8 cellular contexts compared by ENCODE assay signal in the genomic region with DNA sequence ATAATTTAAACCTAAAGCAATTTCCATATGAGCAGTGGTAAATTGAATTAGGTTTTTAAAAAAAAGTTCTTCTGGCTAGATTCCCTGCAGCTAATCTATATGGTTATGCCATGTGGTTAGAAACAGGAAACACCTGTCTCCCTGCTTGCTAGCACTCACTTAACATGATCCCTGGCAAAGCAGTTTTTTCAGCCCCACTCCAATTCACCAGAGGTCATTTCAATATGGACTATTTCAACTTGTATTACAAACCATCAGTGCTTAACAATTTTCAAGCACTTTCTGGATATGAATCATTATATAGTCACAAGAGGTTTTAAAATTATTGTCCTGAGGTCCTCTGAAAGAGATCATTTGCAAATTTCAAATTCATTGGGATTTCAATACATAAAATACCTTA.
DNase-seq lines count a peak whose midpoint lies in the region; FAIRE-seq and TF ChIP-seq lines count a peak whose summit lies in the region.

No MANE protein-coding gene starts in this region.

- H2AFZ ChIP-seq in MM.1S (ENCODE audit: low read length) = no peak overlapping the region

- H3K4me3 ChIP-seq in HFF-Myc (replicated peaks; ENCODE audit: low read depth, low read length) (no peak overlapping the region), MM.1S (ENCODE audit: low read length) (peak overlapping the region; percentile 34), kidney (ENCODE audit: low read length in 2 of 2) (no peak overlapping the region), lower leg skin (ENCODE audit: low read depth, poor library complexity, severe bottlenecking) (no peak overlapping the region)

- intact Hi-C loops in kidney (cut with DNase I) (no loop called here), lower leg skin (cut with DNase I; ENCODE audit: low total_unique reads) (no loop called here)

- no peaks in the 10 kb centered on the region for H3K79me2 ChIP-seq in MM.1S (ENCODE audit: low read length)

- FAIRE-seq in kidney (lab: Jason Lieb, UNC) = no peak

- H3K9ac ChIP-seq in MM.1S (ENCODE audit: low read length) (peak overlapping the region; percentile 51), kidney (ENCODE audit: low read length in 2 of 2) (no peak overlapping the region)

- DNase-seq in GF-D8 (lab: John Stamatoyannopoulos, UW) (peak; percentile 94), HFF-Myc (ENCODE audit: extremely low read depth, low read depth) (peak; percentile 16), MM.1S (peak; percentile 82), SK-N-DZ (ENCODE audit: low spot score) (peak; percentile 22), kidney (no peak), lower leg skin (ENCODE audit: low spot score in 2 of 2) (no peak), hippocampal formation (lab: John Stamatoyannopoulos, UW) (no peak), HCEC 1CT (no peak)

- TF ChIP-seq CTCF in HFF-Myc (IDR thresholded peaks at IDR 0.05; ENCODE audit: low read depth, low read length, missing control alignments) (no peak), MM.1S (IDR thresholded peaks at IDR 0.05; ENCODE audit: low read length) (no peak), kidney (IDR thresholded peaks at IDR 0.05; ENCODE audit: borderline replicate concordance, extremely low read depth, insufficient read depth) (no peak), lower leg skin (IDR thresholded peaks at IDR 0.05) (no peak)

- H4K20me1 ChIP-seq in MM.1S (ENCODE audit: insufficient read depth, low read length) = no peaks in the 10 kb centered on the region

- H3K36me3 ChIP-seq in MM.1S (replicated peaks; ENCODE audit: insufficient read depth, low read length) = no peaks in the 10 kb centered on the region
- H3K36me3 ChIP-seq in kidney (ENCODE audit: control insufficient read depth in 1 of 2, insufficient read depth in 2 of 2, low read length in 2 of 2) = no peaks in the 10 kb centered on the region

- H3K9me2 ChIP-seq in MM.1S (replicated peaks; ENCODE audit: insufficient read depth, low read length) = no peaks in the 10 kb centered on the region

- peaks cover 16% of the 10 kb centered on the region for H3F3A ChIP-seq in MM.1S (ENCODE audit: insufficient read depth, low read length)

- H3K9me3 ChIP-seq in MM.1S (replicated peaks; ENCODE audit: insufficient read depth, low read length) (no peaks in the 10 kb centered on the region), kidney (ENCODE audit: control insufficient read depth in 1 of 2, low read length in 2 of 2) (no peaks in the 10 kb centered on the region)

- H3K4me2 ChIP-seq in MM.1S (ENCODE audit: low read depth, low read length) = peak overlapping the region; percentile 63

- peak overlapping the region; percentile 81 for H3K27ac ChIP-seq in MM.1S (ENCODE audit: low read length)
- no peak overlapping the region for H3K27ac ChIP-seq in kidney (ENCODE audit: low read depth in 2 of 2, low read length in 2 of 2)

- H3K4me1 ChIP-seq in MM.1S (ENCODE audit: low read length) = peaks cover 40% of the 10 kb centered on the region
- no peaks in the 10 kb centered on the region for H3K4me1 ChIP-seq in kidney (ENCODE audit: control insufficient read depth in 1 of 2, insufficient read depth in 1 of 2, low read depth in 1 of 2, low read length in 2 of 2)

- TF ChIP-seq POLR2A in lower leg skin (IDR thresholded peaks at IDR 0.05) = no peak

- no peaks in the 10 kb centered on the region for H3K27me3 ChIP-seq in MM.1S (replicated peaks; ENCODE audit: insufficient read depth, low read length)

Comparison
In these comparisons a context has a peak if more than half of its experiments do, and no peak if none do; other contexts are left out.
1. DNase-seq: peak in GF-D8 (single experiment), HFF-Myc (single experiment), MM.1S (single experiment) and SK-N-DZ (single experiment); none in kidney (single experiment), lower leg skin (0 of 2), hippocampal formation (0 of 2) and HCEC 1CT (single experiment).